ENCODE assay signal across 9 cellular contexts in the genomic region with DNA sequence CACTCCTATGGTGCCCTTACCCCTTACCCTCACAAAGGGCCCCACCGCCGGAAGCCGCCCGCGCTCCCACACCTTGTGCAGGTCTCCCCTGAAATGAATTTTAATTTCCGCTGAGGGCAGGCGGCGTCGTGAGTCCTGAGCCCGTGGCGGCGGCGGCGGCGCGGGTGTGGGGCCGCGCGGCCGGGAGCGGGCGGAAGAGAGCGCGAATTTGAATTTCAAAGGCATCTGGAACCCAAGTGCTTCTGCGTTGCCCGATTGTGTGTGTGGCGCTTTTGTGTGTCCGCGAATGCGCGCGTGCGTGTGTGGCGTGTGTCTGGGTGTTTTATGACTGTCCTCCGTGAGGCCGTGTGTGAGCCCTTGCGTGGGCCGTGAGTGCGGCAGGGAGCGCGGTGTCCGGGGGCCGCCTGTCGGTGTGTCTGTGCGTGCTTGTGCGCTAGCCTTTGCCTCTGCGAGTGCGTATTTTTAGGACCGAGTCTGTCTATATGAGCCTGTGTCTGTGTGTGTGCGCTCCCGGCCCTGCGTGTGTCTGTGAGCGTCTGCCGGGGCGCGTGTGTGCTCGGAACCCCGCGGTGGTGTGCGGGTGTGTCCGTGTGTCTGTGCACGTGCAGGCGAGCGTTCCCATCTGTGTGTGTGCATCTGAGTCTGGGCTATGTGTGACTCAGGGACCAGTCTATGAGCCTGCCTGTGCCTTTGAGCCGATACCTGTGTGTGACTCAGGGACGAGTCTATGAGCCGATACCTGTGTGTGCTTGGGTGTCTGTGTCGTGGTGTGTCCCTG. TPM values are rescaled to one million over a fixed set of nuclear protein-coding genes. Genes with fewer than 3 reads are reported as not detected.
DNase-seq lines count a peak whose midpoint lies in the region; ATAC-seq and TF ChIP-seq lines count a peak whose summit lies in the region.
"Had no signal": no experiment of that assay in that cellular context is flagged by ENCODE, and none has a peak within 500 bp of the region (broad histone marks: within the 10 kb centered on the region; RNA-seq: fewer than 3 reads in every experiment).

No MANE protein-coding gene starts in this region.

- H3K9me3 ChIP-seq in OCI-LY7 (ENCODE audit: low read length), result no peaks in the 10 kb centered on the region

- H3K27ac ChIP-seq in OCI-LY7 (ENCODE audit: low read depth, low read length, poor library complexity, severe bottlenecking), result no peak overlapping the region
- H3K27ac ChIP-seq: HL-60 had no signal

- H2AFZ ChIP-seq in OCI-LY7 (ENCODE audit: low read length), result peak overlapping the region; percentile 66

- H3K36me3 ChIP-seq in OCI-LY7 (ENCODE audit: insufficient read depth, low read length), result no peaks in the 10 kb centered on the region

- no peaks in the 10 kb centered on the region for H4K20me1 ChIP-seq in OCI-LY7 (ENCODE audit: insufficient read depth, low read length)

- H3K4me2 ChIP-seq in OCI-LY7 (ENCODE audit: low read length), result peak overlapping the region; percentile 61

- intact Hi-C loops in OCI-LY7 (cut with micrococcal nuclease; ENCODE audit: unreplicated experiment), result no loop called here

- TF ChIP-seq CTCF in OCI-LY7 (conservative IDR thresholded peaks at IDR 0.05; ENCODE audit: low read length), result peak; percentile 22; the same call in 1 of the 2 replicates

- BruUV-seq in OCI-LY7 (replicated peaks; lab: Mats Ljungman, UMichigan), result no TSS peak

- H3K79me2 ChIP-seq in OCI-LY7 (ENCODE audit: insufficient read depth, low read depth, low read length), result no peaks in the 10 kb centered on the region

- no peak for ATAC-seq in GM19023 (IDR thresholded peaks at IDR 0.05; ENCODE audit: unreplicated experiment)
- no peak for ATAC-seq in GM21528 (IDR thresholded peaks at IDR 0.05; ENCODE audit: low FRiP score, unreplicated experiment)
- ATAC-seq in HG03571 (IDR thresholded peaks at IDR 0.05; ENCODE audit: unreplicated experiment), result no peak

- peak overlapping the region; percentile 49 for H3K4me3 ChIP-seq in OCI-LY7 (ENCODE audit: low read depth, low read length, poor library complexity, severe bottlenecking)

- H3K4me1 ChIP-seq in OCI-LY7 (ENCODE audit: insufficient read depth, low read length, poor library complexity, severe bottlenecking), result peaks cover 32% of the 10 kb centered on the region

- CTCF ChIA-PET in OCI-LY7 (lab: Charles Lee; ENCODE audit: unreplicated experiment), result no interaction called here

- no peaks in the 10 kb centered on the region for H3K9me2 ChIP-seq in OCI-LY7 (ENCODE audit: insufficient read depth, low read length)

- DNase-seq in OCI-LY7 (ENCODE audit: low spot score) (peak; percentile 40), left kidney (ENCODE audit: low read depth, low spot score) (peak; percentile 62), NCI-H2029 treated with DMSO at 0.1 percent for 48 hours (lab: John Stamatoyannopoulos, UW) (no peak)
- peak; percentile 20 for DNase-seq in activated naive CD8-positive, alpha-beta T cell treated with anti-CD3 and anti-CD28 coated beads, Interleukin-2, amount 50 U/mL, for 16 hours (ENCODE audit: low read depth, low spot score)
- peak; percentile 14 to 58 (median 34) for DNase-seq in stimulated activated naive CD4-positive, alpha-beta T cell (lab: John Stamatoyannopoulos, UW)

- POLR2A ChIA-PET in OCI-LY7 (lab: Charles Lee), result no interaction called here

RNA-seq across cellular contexts. Expression of a gene that starts 7.9 kb away (rescaled TPM):
- total RNA-seq in OCI-LY7 (2014; rRNA removed; shearing (Covaris generic)), result 4.0 and 4.1 TPM in 2 replicates
- 11.4 and 11.5 TPM in 2 replicates for total RNA-seq in OCI-LY7 (2022)

RNA-seq across cellular contexts. Expression of a gene that starts 43.7 kb away (rescaled TPM):
- 0.60 and 0.85 TPM in 2 replicates for total RNA-seq in OCI-LY7 (2014; rRNA removed; shearing (Covaris generic))
- total RNA-seq in OCI-LY7 (2022), result 1.0 and 1.1 TPM in 2 replicates
